ENCODE assay signal across 1 cellular context in genomic region chr15:71121442-71121841, GRCh38.
TF ChIP-seq lines count a peak whose summit lies in the region.

No MANE protein-coding gene starts in this region.

TF ChIP-seq in WTC11, 78 proteins besides CTCF, POLR2A, EP300 and RAD21 (continued from another document):
- TF ChIP-seq ZNF532 (CRISPR knock-in tag; IDR thresholded peaks at IDR 0.05; ENCODE audit: borderline replicate concordance) (no peak), JUN (CRISPR knock-in tag; IDR thresholded peaks at IDR 0.05) (no peak)
TF ChIP-seq in WTC11: peak in this region for 1.
